In the genomic region with DNA sequence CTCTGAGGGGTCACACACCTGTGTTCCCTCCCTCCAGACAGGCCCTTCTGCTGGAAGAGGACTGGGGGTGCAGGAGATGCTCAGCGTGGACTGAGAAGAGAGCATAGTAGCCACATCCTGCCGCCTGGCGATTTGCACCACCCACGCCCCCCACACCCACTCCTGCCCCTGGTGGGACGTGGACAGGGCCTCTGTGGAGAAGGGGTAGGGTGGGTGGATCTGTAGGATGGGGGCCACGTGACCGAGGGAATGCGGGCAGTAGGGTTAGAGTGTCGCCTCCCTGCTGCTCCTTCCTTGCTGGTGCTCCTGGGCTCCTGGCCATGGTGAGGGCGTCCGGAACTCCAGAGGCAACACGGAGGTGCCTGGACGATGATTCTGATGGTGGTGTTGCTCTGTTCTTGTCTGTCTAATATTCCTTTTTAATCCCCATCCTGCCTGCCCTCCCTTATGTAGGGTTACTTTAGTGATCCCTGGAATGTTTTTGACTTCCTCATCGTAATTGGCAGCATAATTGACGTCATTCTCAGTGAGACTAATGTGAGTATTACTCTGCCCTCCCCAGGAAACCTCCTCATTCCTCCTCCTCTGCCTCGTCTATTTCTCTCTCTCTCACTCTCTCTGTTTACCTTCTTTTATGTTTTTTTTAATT, we compare ENCODE assay signal across 21 cellular contexts.
"Had no signal": no experiment of that assay in that cellular context is flagged by ENCODE, and none has a peak within 500 bp of the region (broad histone marks: within the 10 kb centered on the region; RNA-seq: fewer than 3 reads in every experiment).

No MANE protein-coding gene starts in this region.

- DNase-seq: activated B cell treated with CpG ODN at 0.5 μM for 24 hours; activated CD4-positive, alpha-beta memory T cell treated with anti-CD3 and anti-CD28 coated beads for 36 hours; activated CD4-positive, alpha-beta T cell treated with anti-CD3 and anti-CD28 coated beads for 4 hours; activated gamma-delta T cell treated with Interleukin-2 at 50 U/mL for 16 hours; activated T-cell treated with anti-CD3 and anti-CD28 coated beads for 4 hours; adrenal gland; hippocampal formation; mammary epithelial cell; naive B cell; right cardiac atrium; SK-N-SH; stimulated activated CD4-positive, alpha-beta T cell treated with anti-CD3 and anti-CD28 coated beads, Interleukin-4, amount 100 ng/mL, for 24 hours; T-cell had no signal

- ATAC-seq: activated naive CD4-positive, alpha-beta T cell treated with anti-CD3 and anti-CD28 coated beads, Interleukin-2, amount 50 U/mL, for 72 hours; left lobe of liver; psoas muscle; right cardiac atrium; stimulated activated effector memory CD8-positive, alpha-beta T cell treated with anti-CD3 and anti-CD28 coated beads, Interleukin-12 subunit alpha, Interleukin-12 subunit beta, amount 100 ng/mL, for 72 hours; T-cell had no signal

- H3K4me3 ChIP-seq: adrenal gland, cardiac muscle cell, dorsolateral prefrontal cortex, psoas muscle, smooth muscle cell had no signal

- H3K4me1 ChIP-seq: psoas muscle had no signal

- H3K9ac ChIP-seq: SK-N-SH had no signal

- H3K27ac ChIP-seq: adrenal gland, cardiac muscle cell, psoas muscle had no signal

- H3K27me3 ChIP-seq: adrenal gland, cardiac muscle cell, dorsolateral prefrontal cortex had no signal

- H3K9me3 ChIP-seq: adrenal gland, psoas muscle, SK-N-SH had no signal

- H3K4me2 ChIP-seq: SK-N-SH, smooth muscle cell had no signal

- H3K36me3 ChIP-seq: adrenal gland, cardiac muscle cell had no signal

- FAIRE-seq: islet of Langerhans had no signal
